ENCODE assay signal across 8 cellular contexts in genomic region chrX:110418220-110418856, GRCh38. TPM values are rescaled to one million over a fixed set of nuclear protein-coding genes. Genes with fewer than 3 reads are reported as not detected.
DNase-seq lines count a peak whose midpoint lies in the region; ATAC-seq and TF ChIP-seq lines count a peak whose summit lies in the region.

No MANE protein-coding gene starts in this region.

- no peak overlapping the region for H3K4me3 ChIP-seq in cardiac fibroblast (replicated peaks in 1 of 2; ENCODE audit: low read depth in 2 of 2, low read length in 2 of 2)

- H3K4me1 Mint-ChIP-seq in stimulated activated memory B cell treated with anti-CD40 and anti-IgM and Interleukin-4, amounts not matched to agents 10 μg/mL and 1 μg/mL and 100 μg/mL, for 72 hours, result peaks cover 17% of the 10 kb centered on the region
- H3K4me1 Mint-ChIP-seq in T-helper 17 cell, result peaks cover 2% of the 10 kb centered on the region

- peak; percentile 73 for DNase-seq in EL
- peak; percentile 36 for DNase-seq in NCI-H187 treated with DMSO at 0.1 percent for 48 hours (lab: John Stamatoyannopoulos, UW)
- DNase-seq in cardiac fibroblast (ENCODE audit: low read depth in 2 of 2), result peak; percentile 68 to 79
- peak; percentile 18 for DNase-seq in midbrain (lab: John Stamatoyannopoulos, UW)
- DNase-seq in T-helper 17 cell, result no peak

- TF ChIP-seq CTCF in cardiac fibroblast (IDR thresholded peaks at IDR 0.05; ENCODE audit: low read depth, low read length), result peak; percentile 64

- no peaks in the 10 kb centered on the region for H3K9me3 Mint-ChIP-seq in stimulated activated memory B cell treated with anti-CD40 and anti-IgM and Interleukin-4, amounts not matched to agents 10 μg/mL and 1 μg/mL and 100 μg/mL, for 72 hours

- no peaks in the 10 kb centered on the region for H3K9me3 ChIP-seq in T-helper 17 cell (ENCODE audit: control insufficient read depth, low read length, poor library complexity, severe bottlenecking)

- H3K36me3 Mint-ChIP-seq in stimulated activated memory B cell treated with anti-CD40 and anti-IgM and Interleukin-4, amounts not matched to agents 10 μg/mL and 1 μg/mL and 100 μg/mL, for 72 hours, result no peaks in the 10 kb centered on the region
- H3K36me3 Mint-ChIP-seq in T-helper 17 cell (ENCODE audit: low read depth), result no peaks in the 10 kb centered on the region

- H3K27ac Mint-ChIP-seq in stimulated activated memory B cell treated with anti-CD40 and anti-IgM and Interleukin-4, amounts not matched to agents 10 μg/mL and 1 μg/mL and 100 μg/mL, for 72 hours, result no peak overlapping the region
- H3K27ac Mint-ChIP-seq in T-helper 17 cell, result no peak overlapping the region

- peaks cover 1% of the 10 kb centered on the region for H3K27me3 Mint-ChIP-seq in stimulated activated memory B cell treated with anti-CD40 and anti-IgM and Interleukin-4, amounts not matched to agents 10 μg/mL and 1 μg/mL and 100 μg/mL, for 72 hours
- H3K27me3 Mint-ChIP-seq in T-helper 17 cell, result no peaks in the 10 kb centered on the region

- ATAC-seq in stimulated activated memory B cell treated with anti-CD40 and anti-IgM and Interleukin-4, amounts not matched to agents 10 μg/mL and 1 μg/mL and 100 μg/mL, for 72 hours, result no peak
- no peak for ATAC-seq in GM21381 (IDR thresholded peaks at IDR 0.05; ENCODE audit: unreplicated experiment)
- ATAC-seq in T-helper 17 cell, result no peak
- no peak for ATAC-seq in GM18858 (IDR thresholded peaks at IDR 0.05; ENCODE audit: unreplicated experiment)

- H3K4me3 Mint-ChIP-seq in stimulated activated memory B cell treated with anti-CD40 and anti-IgM and Interleukin-4, amounts not matched to agents 10 μg/mL and 1 μg/mL and 100 μg/mL, for 72 hours, result no peak overlapping the region
- H3K4me3 Mint-ChIP-seq in T-helper 17 cell, result no peak overlapping the region

RNA-seq across cellular contexts. Expression of gene RTL9, which starts 59.7 kb away (rescaled TPM):
- total RNA-seq in T-helper 17 cell, result not detected

Comparison
In these comparisons a context has a peak if more than half of its experiments do, and no peak if none do; other contexts are left out.
1. DNase-seq: peak in EL (single experiment), NCI-H187 treated with DMSO at 0.1 percent for 48 hours (single experiment), cardiac fibroblast (2 of 2) and midbrain (single experiment); none in T-helper 17 cell (0 of 3).